16 cellular contexts compared by ENCODE assay signal in genomic region chr21:44758781-44759627, GRCh38. TPM values are rescaled to one million over a fixed set of nuclear protein-coding genes. Genes with fewer than 3 reads are reported as not detected.
DNase-seq lines count a peak whose midpoint lies in the region; FAIRE-seq and TF ChIP-seq lines count a peak whose summit lies in the region.
"Had no signal": no experiment of that assay in that cellular context is flagged by ENCODE, and none has a peak within 500 bp of the region (broad histone marks: within the 10 kb centered on the region; RNA-seq: fewer than 3 reads in every experiment).

No MANE protein-coding gene starts in this region.

- H3K79me1 ChIP-seq in H1 (ENCODE audit: low read depth, low read length) (no peaks in the 10 kb centered on the region), neuronal stem cell (ENCODE audit: low read depth, low read length) (peaks cover 5% of the 10 kb centered on the region)

- peak; percentile 56 for DNase-seq in activated effector memory CD4-positive, alpha-beta T cell treated with anti-CD3 and anti-CD28 coated beads, Interleukin-2, amount 50 U/mL, for 16 hours
- no peak for DNase-seq in activated effector memory CD4-positive, alpha-beta T cell treated with Interleukin-2 at 50 U/mL for 16 hours
- DNase-seq in H1 (ENCODE audit: low read depth in 1 of 2, low spot score in 2 of 2) (no peak), neuronal stem cell (ENCODE audit: low spot score) (no peak), tibial nerve (ENCODE audit: low spot score in 2 of 2) (no peak), LoVo (ENCODE audit: low spot score) (no peak), retina (no peak)
- DNase-seq in stimulated activated CD4-positive, alpha-beta T cell treated with anti-CD3 and anti-CD28 coated beads, Interleukin-4, amount 100 ng/mL, for 4 hours: no peak
- DNase-seq: HCEC 1CT, Kasumi-1, NCI-H2029, NCI-H510A treated with DMSO at 0.1 percent for 48 hours, SHP77 treated with DMSO at 0.1 percent for 48 hours had no signal

- H2BK12ac ChIP-seq in H1 (ENCODE audit: low read depth, low read length) (peak overlapping the region; percentile 75; the same call in 1 of the 2 replicates), neuronal stem cell (ENCODE audit: low read length) (peak overlapping the region; percentile 58)

- H3K36me3 ChIP-seq in H1 (ENCODE audit: control insufficient read depth in 2 of 4, insufficient read depth in 4 of 4, low read length in 3 of 4): no peaks in the 10 kb centered on the region
- H3K36me3 ChIP-seq in neuronal stem cell (replicated peaks in 1 of 2; ENCODE audit: control insufficient read depth in 2 of 2, insufficient read depth in 2 of 2, low read length in 2 of 2): no peaks in the 10 kb centered on the region
- no peaks in the 10 kb centered on the region for H3K36me3 ChIP-seq in tibial nerve
- H3K36me3 ChIP-seq: BLaER1 treated with 17β-estradiol and CSF1 and Interleukin-3, amounts not matched to agents 10 nM and 100 nM; Peyer's patch had no signal

- H3K14ac ChIP-seq in H1 (ENCODE audit: insufficient read length): no peak overlapping the region
- H3K14ac ChIP-seq in neuronal stem cell (ENCODE audit: low read length): peak overlapping the region; percentile 71

- no peak overlapping the region for H3K27ac ChIP-seq in H1 (ENCODE audit: low read depth, low read length)
- H3K27ac ChIP-seq in neuronal stem cell (replicated peaks; ENCODE audit: low read length): no peak overlapping the region
- H3K27ac ChIP-seq in tibial nerve: no peak overlapping the region
- H3K27ac ChIP-seq: BLaER1 treated with 17β-estradiol and CSF1 and Interleukin-3, amounts not matched to agents 10 nM and 100 nM; Peyer's patch had no signal

- no peaks in the 10 kb centered on the region for H3K27me3 ChIP-seq in H1 (replicated peaks in 1 of 4; ENCODE audit: control insufficient read depth in 3 of 4, extremely low read depth in 1 of 4, insufficient read depth in 3 of 4, low read length in 3 of 4)
- no peaks in the 10 kb centered on the region for H3K27me3 ChIP-seq in neuronal stem cell (ENCODE audit: control insufficient read depth in 3 of 3, insufficient read depth in 3 of 3, low read depth in 1 of 3, low read length in 3 of 3)
- no peaks in the 10 kb centered on the region for H3K27me3 ChIP-seq in tibial nerve
- H3K27me3 ChIP-seq: BLaER1 treated with 17β-estradiol and CSF1 and Interleukin-3, amounts not matched to agents 10 nM and 100 nM; Peyer's patch had no signal

- no peaks in the 10 kb centered on the region for H3K79me2 ChIP-seq in H1 (ENCODE audit: control insufficient read depth in 1 of 2, insufficient read depth in 2 of 2, low read length in 2 of 2)

- H3K18ac ChIP-seq in H1 (ENCODE audit: extremely low read depth, low read length) (no peak overlapping the region; the same call in 1 of the 2 replicates), neuronal stem cell (ENCODE audit: low read length) (peak overlapping the region; percentile 78)

- H3K4ac ChIP-seq in H1 (replicated peaks; ENCODE audit: insufficient read length, low read depth, low read length) (peak overlapping the region; percentile 23), neuronal stem cell (ENCODE audit: low read length) (peak overlapping the region; percentile 23)

- peaks cover 0 to 19% (median 8%) of the 10 kb centered on the region in 4 experiments; a peak in 5 of 7 replicates for H3K4me1 ChIP-seq in H1 (replicated peaks in 1 of 4; ENCODE audit: control insufficient read depth in 3 of 4, insufficient read depth in 4 of 4, low read length in 3 of 4)
- no peaks in the 10 kb centered on the region for H3K4me1 ChIP-seq in neuronal stem cell (ENCODE audit: control insufficient read depth in 2 of 2, insufficient read depth in 1 of 2, low read depth in 1 of 2, low read length in 2 of 2)
- H3K4me1 ChIP-seq in tibial nerve: no peaks in the 10 kb centered on the region
- H3K4me1 ChIP-seq: Peyer's patch had no signal

- TF ChIP-seq RAD21 in H1 (IDR thresholded peaks at IDR 0.05 in 1 of 2, conservative IDR thresholded peaks at IDR 0.05 in 1 of 2; ENCODE audit: low read depth in 2 of 2, low read length in 2 of 2): no peak

- H3K9me3 ChIP-seq in H1 (ENCODE audit: insufficient read depth in 2 of 2, low read depth in 1 of 2, low read length in 1 of 2) (peaks cover 0 to 6% of the 10 kb centered on the region in 2 experiments; a peak in 1 of 4 replicates), neuronal stem cell (replicated peaks in 1 of 2; ENCODE audit: control insufficient read depth in 2 of 2, insufficient read depth in 1 of 2, low read depth in 1 of 2, low read length in 2 of 2) (peaks cover 0 to 4% of the 10 kb centered on the region in 2 donors), tibial nerve (peaks cover 0 to 33% (median 0%) of the 10 kb centered on the region in 4 donors)

- no peak overlapping the region for H2BK120ac ChIP-seq in H1 (replicated peaks; ENCODE audit: low read depth, low read length)
- peak overlapping the region; percentile 17 for H2BK120ac ChIP-seq in neuronal stem cell (ENCODE audit: low read depth, low read length)

- TF ChIP-seq POLR2A in H1 (IDR thresholded peaks at IDR 0.05; ENCODE audit: control extremely low read depth in 1 of 2, low read depth in 2 of 2, low read length in 2 of 2) (no peak), tibial nerve (IDR thresholded peaks at IDR 0.05) (no peak)

- H3K23me2 ChIP-seq in H1 (ENCODE audit: low read depth, low read length): no peaks in the 10 kb centered on the region

- TF ChIP-seq EP300 in H1 (IDR thresholded peaks at IDR 0.05; ENCODE audit: borderline replicate concordance in 1 of 2, low read depth in 2 of 2, low read length in 2 of 2): no peak
- no peak for TF ChIP-seq EP300 in tibial nerve (IDR thresholded peaks at IDR 0.05)

- H2BK20ac ChIP-seq in H1 (ENCODE audit: low read length): no peak overlapping the region

- peak overlapping the region; percentile 53; the same call in 1 of the 2 replicates for H2AK5ac ChIP-seq in H1 (ENCODE audit: low read depth, low read length)
- H2AK5ac ChIP-seq in neuronal stem cell (ENCODE audit: low read depth, low read length): peak overlapping the region; percentile 70

- H4K20me1 ChIP-seq in H1 (replicated peaks in 1 of 2; ENCODE audit: control insufficient read depth in 1 of 2, insufficient read depth in 2 of 2, low read length in 2 of 2): no peaks in the 10 kb centered on the region

- H2AFZ ChIP-seq in H1 (ENCODE audit: low read length) (no peak overlapping the region), neuronal stem cell (ENCODE audit: low read length) (no peak overlapping the region)

- H3K56ac ChIP-seq in H1 (replicated peaks; ENCODE audit: insufficient read length, low read depth, low read length): no peak overlapping the region

- H4K5ac ChIP-seq in H1 (ENCODE audit: insufficient read length, low read depth, low read length): peak overlapping the region; percentile 4

- 87% methylated on average over 25 of the region's 26 CpGs; no CpG with 5 or more reads in 1 of the 2 experiments for WGBS in H1 (ENCODE audit: extremely low coverage in 1 of 2, insufficient coverage in 1 of 2, insufficient read length in 1 of 2, insufficient replicate concordance in 2 of 2, low coverage in 1 of 2, low lambda C conversion rate in 2 of 2, missing lambda C conversion rate in 1 of 2), 2 experiments
- no CpG with 5 or more reads among the region's 26 CpGs for WGBS in neuronal stem cell (ENCODE audit: extremely low coverage in 2 of 2, insufficient read length in 2 of 2, insufficient replicate concordance in 1 of 2), 2 donors
- 69 to 72% methylated on average over 23 to 26 of the region's 26 CpGs for WGBS in tibial nerve, 2 donors

- no peak overlapping the region; a peak in 1 of 4 replicates for H3K4me2 ChIP-seq in H1 (ENCODE audit: insufficient read depth in 1 of 2, low read depth in 2 of 2, low read length in 2 of 2)
- no peak overlapping the region for H3K4me2 ChIP-seq in neuronal stem cell (ENCODE audit: insufficient read depth, low read length, poor library complexity, severe bottlenecking)
- H3K4me2 ChIP-seq: BLaER1 treated with 17β-estradiol and CSF1 and Interleukin-3, amounts not matched to agents 10 nM and 100 nM had no signal

- H3K23ac ChIP-seq in H1 (ENCODE audit: insufficient read length) (no peak overlapping the region), neuronal stem cell (ENCODE audit: low read depth, low read length, poor library complexity) (peak overlapping the region; percentile 55)

- H2BK15ac ChIP-seq in H1 (ENCODE audit: low read length): 0 out of 2 replicates have a peak overlapping the region, but pooled peaks have one; percentile 46
- H2BK15ac ChIP-seq in neuronal stem cell (ENCODE audit: low read length): no peak overlapping the region

- H4K8ac ChIP-seq in H1 (ENCODE audit: extremely low read depth, insufficient read depth, low read length) (no peak overlapping the region), neuronal stem cell (ENCODE audit: low read depth, low read length) (peak overlapping the region; percentile 43)

- H4K91ac ChIP-seq in H1 (replicated peaks; ENCODE audit: insufficient read length, low read length) (peak overlapping the region; percentile 49), neuronal stem cell (ENCODE audit: low read depth, low read length, poor library complexity) (peak overlapping the region; percentile 53)

- H3K4me3 ChIP-seq in H1 (ENCODE audit: extremely low read depth in 1 of 4, insufficient read depth in 2 of 4, low read depth in 3 of 4, low read length in 4 of 4) (no peak overlapping the region), neuronal stem cell (ENCODE audit: low read length in 2 of 2) (no peak overlapping the region), tibial nerve (no peak overlapping the region)
- H3K4me3 ChIP-seq: BLaER1 treated with 17β-estradiol and CSF1 and Interleukin-3, amounts not matched to agents 10 nM and 100 nM; Peyer's patch had no signal

- TF ChIP-seq CTCF in H1 (IDR thresholded peaks at IDR 0.05; ENCODE audit: control extremely low read depth in 1 of 3, insufficient read depth in 1 of 3, low read depth in 1 of 3, low read length in 3 of 3) (no peak), tibial nerve (IDR thresholded peaks at IDR 0.05) (no peak)

- no peak for FAIRE-seq in H1 (lab: Jason Lieb, UNC)

- POLR2A ChIA-PET in H1 (lab: Charles Lee; ENCODE audit: partially characterized antibody): interaction anchor here (0.6 to 2.6 kb wide), 4 partner anchors 9 to 240 kb away, joined by 3 to 10 read pairs (median 4); partner anchors contain the start of gene UBE2G2

- CTCF ChIA-PET in H1 (lab: Charles Lee; ENCODE audit: partially characterized antibody): interaction anchor here (1.1 to 4.7 kb wide), 11 partner anchors 10 to 167 kb away, joined by 3 to 28 read pairs (median 4); partner anchors contain the start of gene KRTAP10-6

- H2BK5ac ChIP-seq in H1 (ENCODE audit: low read depth, low read length) (no peak overlapping the region), neuronal stem cell (ENCODE audit: low read length) (peak overlapping the region; percentile 75)

- H3K9ac ChIP-seq in H1 (replicated peaks in 1 of 4; ENCODE audit: extremely low read depth in 1 of 4, low read depth in 3 of 4, low read length in 3 of 4): no peak overlapping the region
- no peak overlapping the region for H3K9ac ChIP-seq in neuronal stem cell (ENCODE audit: low read depth, low read length, poor library complexity)
- H3K9ac ChIP-seq: BLaER1 treated with 17β-estradiol and CSF1 and Interleukin-3, amounts not matched to agents 10 nM and 100 nM had no signal

RNA-seq across cellular contexts. Expression of gene UBE2G2, which starts 42.6 kb away (rescaled TPM):
- 93.0 and 101 TPM in 2 replicates for total RNA-seq in H1 (2021; fragmentation: NEBNext Ultra II Directional; extraction: Animal tissue kit (Norgen Biotek cat#: 25700))
- 96.3 and 145 TPM in 2 replicates for polyA plus RNA-seq in H1 (2011; rRNA removed)
- 155 TPM for polyA plus RNA-seq in H1 (2011; cell fraction: cytosol; rRNA removed)
- 199 TPM for polyA plus RNA-seq in H1 (2011; cell fraction: nucleus; rRNA removed)
- 118 to 169 TPM (median 137 TPM) in 4 replicates for polyA plus RNA-seq in H1 (2012, experiment 1 of 2)
- polyA plus RNA-seq in H1 (2012, experiment 2 of 2): 37.9 TPM
- 64.7 TPM for polyA plus RNA-seq in H1 (2013, experiment 1 of 2)
- polyA plus RNA-seq in H1 (2013, experiment 2 of 2): 58.9 TPM
- polyA minus RNA-seq in H1 (2011; rRNA and poly(A)+ RNA removed): 140 and 150 TPM in 2 replicates
- 77.9 TPM for polyA minus RNA-seq in H1 (2011; cell fraction: cytosol; rRNA and poly(A)+ RNA removed)
- polyA minus RNA-seq in H1 (2011; cell fraction: nucleus; rRNA and poly(A)+ RNA removed): 82.5 TPM
- polyA plus RNA-seq in neuronal stem cell (2013, experiment 1 of 2): 48.4 TPM
- polyA plus RNA-seq in neuronal stem cell (2013, experiment 2 of 2): 50.1 TPM
- total RNA-seq in tibial nerve: 100 to 1,000 TPM in 2 of 4 donors, 10 to 100 TPM in 2; 89.4 to 165 (median 99.3) TPM

RNA-seq across cellular contexts. Expression of gene TSPEAR, which starts 47.6 kb away (rescaled TPM):
- total RNA-seq in H1 (2021; fragmentation: NEBNext Ultra II Directional; extraction: Animal tissue kit (Norgen Biotek cat#: 25700)): 0.58 and 1.1 TPM in 2 replicates
- 0.89 and 1.5 TPM in 2 replicates for polyA plus RNA-seq in H1 (2011; rRNA removed)
- 1.3 TPM for polyA plus RNA-seq in H1 (2011; cell fraction: cytosol; rRNA removed)
- 5.0 TPM for polyA plus RNA-seq in H1 (2011; cell fraction: nucleus; rRNA removed)
- 1.3 to 2.9 TPM (median 2.1 TPM) in 4 replicates for polyA plus RNA-seq in H1 (2012, experiment 1 of 2)
- 0.75 TPM for polyA plus RNA-seq in H1 (2012, experiment 2 of 2)
- 0.14 TPM for polyA plus RNA-seq in H1 (2013, experiment 1 of 2)
- polyA plus RNA-seq in H1 (2013, experiment 2 of 2): 0.11 TPM
- 1.4 and 2.0 TPM in 2 replicates for polyA minus RNA-seq in H1 (2011; rRNA and poly(A)+ RNA removed)
- polyA minus RNA-seq in H1 (2011; cell fraction: cytosol; rRNA and poly(A)+ RNA removed): 1.2 TPM
- polyA minus RNA-seq in H1 (2011; cell fraction: nucleus; rRNA and poly(A)+ RNA removed): 3.9 TPM
- polyA plus RNA-seq in neuronal stem cell (2013, experiment 1 of 2): 0.04 TPM
- 0.04 TPM for polyA plus RNA-seq in neuronal stem cell (2013, experiment 2 of 2)
- total RNA-seq in tibial nerve: not detected
- total RNA-seq: A172 had no signal

RNA-seq across cellular contexts. Expression of gene SUMO3, which starts 58.9 kb away (rescaled TPM):
- 95.0 and 96.8 TPM in 2 replicates for total RNA-seq in H1 (2021; fragmentation: NEBNext Ultra II Directional; extraction: Animal tissue kit (Norgen Biotek cat#: 25700))
- polyA plus RNA-seq in H1 (2011; rRNA removed): 97.8 and 101 TPM in 2 replicates
- polyA plus RNA-seq in H1 (2011; cell fraction: cytosol; rRNA removed): 105 TPM
- polyA plus RNA-seq in H1 (2011; cell fraction: nucleus; rRNA removed): 35.1 TPM
- 88.6 to 98.6 TPM (median 95.5 TPM) in 4 replicates for polyA plus RNA-seq in H1 (2012, experiment 1 of 2)
- 117 TPM for polyA plus RNA-seq in H1 (2012, experiment 2 of 2)
- polyA plus RNA-seq in H1 (2013, experiment 1 of 2): 98.6 TPM
- 104 TPM for polyA plus RNA-seq in H1 (2013, experiment 2 of 2)
- polyA minus RNA-seq in H1 (2011; rRNA and poly(A)+ RNA removed): 47.9 and 48.2 TPM in 2 replicates
- 49.1 TPM for polyA minus RNA-seq in H1 (2011; cell fraction: cytosol; rRNA and poly(A)+ RNA removed)
- polyA minus RNA-seq in H1 (2011; cell fraction: nucleus; rRNA and poly(A)+ RNA removed): 39.7 TPM
- polyA plus RNA-seq in neuronal stem cell (2013, experiment 1 of 2): 216 TPM
- 212 TPM for polyA plus RNA-seq in neuronal stem cell (2013, experiment 2 of 2)
- 10 to 100 TPM; 59.9 to 70.8 (median 62.1) TPM for total RNA-seq in tibial nerve
